ENCODE assay signal across 13 cellular contexts in the genomic region with DNA sequence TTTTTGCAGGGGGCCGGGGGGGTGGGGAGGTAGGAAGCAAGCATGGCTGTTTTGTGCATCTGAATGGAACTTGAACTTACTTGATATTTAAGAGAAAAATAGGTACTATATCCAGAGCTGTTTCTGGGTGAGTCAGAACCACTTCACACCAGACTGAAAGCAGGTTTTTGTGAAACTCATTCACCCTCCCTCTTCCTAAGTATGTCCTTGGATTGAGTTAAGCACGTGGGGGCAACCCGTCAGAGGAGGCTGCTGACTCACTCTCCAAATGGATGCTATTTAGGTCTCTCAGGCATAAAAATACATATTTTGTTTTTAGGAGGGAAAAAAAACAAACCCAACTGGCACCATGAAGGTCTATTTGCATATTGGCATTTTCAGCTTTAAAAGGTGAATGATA.
A peak's percentile ranks its signal among the peaks of the same experiment; 100 is the strongest.
DNase-seq lines count a peak whose midpoint lies in the region; ATAC-seq and TF ChIP-seq lines count a peak whose summit lies in the region.
"Had no signal": no experiment of that assay in that cellular context is flagged by ENCODE, and none has a peak within 500 bp of the region (broad histone marks: within the 10 kb centered on the region; RNA-seq: fewer than 3 reads in every experiment).

No MANE protein-coding gene starts in this region.

- peak; percentile 15 for DNase-seq in GM03348 (ENCODE audit: low spot score)
- DNase-seq in RWPE2 (ENCODE audit: low spot score) = no peak
- DNase-seq in fibroblast of mammary gland (ENCODE audit: low read depth) = peak; percentile 88
- DNase-seq in trophoblast cell = peak in 1 of 2 donors; percentile 19
- DNase-seq in NCI-H128 (lab: John Stamatoyannopoulos, UW; ENCODE audit: unreplicated experiment) = no peak
- DNase-seq in activated naive CD8-positive, alpha-beta T cell treated with anti-CD3 and anti-CD28 coated beads for 36 hours = no peak
- DNase-seq: BE2C; naive thymus-derived CD8-positive, alpha-beta T cell; NCI-H2171; small intestine had no signal

- H2AK5ac ChIP-seq in trophoblast cell (ENCODE audit: low read length) = no peak overlapping the region

- no peaks in the 10 kb centered on the region for H3K9me3 Mint-ChIP-seq in activated naive CD8-positive, alpha-beta T cell treated with anti-CD3 and anti-CD28 coated beads for 36 hours

- H3K27ac Mint-ChIP-seq in activated naive CD8-positive, alpha-beta T cell treated with anti-CD3 and anti-CD28 coated beads for 36 hours = no peak overlapping the region
- H3K27ac Mint-ChIP-seq: naive thymus-derived CD8-positive, alpha-beta T cell had no signal

- H4K8ac ChIP-seq in trophoblast cell (ENCODE audit: low read depth, low read length) = no peak overlapping the region

- TF ChIP-seq CTCF in RWPE2 (IDR thresholded peaks at IDR 0.05; ENCODE audit: poor library complexity, severe bottlenecking) (no peak), fibroblast of mammary gland (conservative IDR thresholded peaks at IDR 0.05; ENCODE audit: control insufficient read depth, insufficient read depth, low read depth, low read length) (no peak)

- peaks cover 3% of the 10 kb centered on the region for H3K27me3 ChIP-seq in RWPE2 (ENCODE audit: insufficient read depth, poor library complexity, severe bottlenecking)
- H3K27me3 ChIP-seq in trophoblast cell (ENCODE audit: insufficient read depth, low read length) = no peaks in the 10 kb centered on the region
- H3K27me3 ChIP-seq: BE2C had no signal

- TF ChIP-seq POLR2A in GM18505 (IDR thresholded peaks at IDR 0.05; ENCODE audit: borderline replicate concordance, extremely low read depth, insufficient read depth, insufficient read length) = no peak

- no CpG with 5 or more reads among the region's 3 CpGs for WGBS in trophoblast cell (ENCODE audit: extremely low coverage, insufficient coverage, insufficient read length)

- peaks cover 12% of the 10 kb centered on the region for H3K79me1 ChIP-seq in trophoblast cell (ENCODE audit: low read length)

- H2BK120ac ChIP-seq in trophoblast cell (ENCODE audit: insufficient read depth, low read length, poor library complexity) = no peak overlapping the region

- H3K4me3 ChIP-seq in RWPE2 (ENCODE audit: severe bottlenecking) (no peak overlapping the region), fibroblast of mammary gland (ENCODE audit: control insufficient read depth, low read depth, low read length) (no peak overlapping the region), trophoblast cell (ENCODE audit: low read depth, low read length) (no peak overlapping the region)

- no peak overlapping the region for H3K9ac ChIP-seq in trophoblast cell (ENCODE audit: low read length)
- H3K9ac ChIP-seq: KMS-11 had no signal

- H3K9me3 ChIP-seq in RWPE2 (ENCODE audit: severe bottlenecking) (no peaks in the 10 kb centered on the region), trophoblast cell (ENCODE audit: insufficient read depth, low read depth, low read length) (no peaks in the 10 kb centered on the region)
- H3K9me3 ChIP-seq: BE2C had no signal

- H2BK12ac ChIP-seq in trophoblast cell (ENCODE audit: low read length) = no peak overlapping the region

- no peak overlapping the region for H4K91ac ChIP-seq in trophoblast cell (ENCODE audit: low read depth, low read length)

- H3K27ac ChIP-seq in RWPE2 (ENCODE audit: poor library complexity, severe bottlenecking) (no peak overlapping the region), trophoblast cell (ENCODE audit: low read depth, low read length) (peak overlapping the region; percentile 89)
- H3K27ac ChIP-seq: KMS-11 had no signal

- no peak overlapping the region for H3K14ac ChIP-seq in trophoblast cell (ENCODE audit: low read length)

- no peaks in the 10 kb centered on the region for H3K4me1 Mint-ChIP-seq in activated naive CD8-positive, alpha-beta T cell treated with anti-CD3 and anti-CD28 coated beads for 36 hours
- H3K4me1 Mint-ChIP-seq: naive thymus-derived CD8-positive, alpha-beta T cell had no signal

- no peak overlapping the region for H3K4ac ChIP-seq in trophoblast cell (ENCODE audit: low read depth, low read length)

- H3K36me3 Mint-ChIP-seq in activated naive CD8-positive, alpha-beta T cell treated with anti-CD3 and anti-CD28 coated beads for 36 hours = no peaks in the 10 kb centered on the region
- H3K36me3 Mint-ChIP-seq: naive thymus-derived CD8-positive, alpha-beta T cell had no signal

- no peak overlapping the region for H2AFZ ChIP-seq in trophoblast cell (ENCODE audit: insufficient read depth, low read length, poor library complexity)

- no peak overlapping the region for H3K23ac ChIP-seq in trophoblast cell (ENCODE audit: low read length)

- H3K79me2 ChIP-seq in trophoblast cell (ENCODE audit: control insufficient read depth, insufficient read depth, low read length, poor library complexity) = peaks cover 1% of the 10 kb centered on the region

- no peak overlapping the region for H3K4me2 ChIP-seq in trophoblast cell (ENCODE audit: low read length)
- H3K4me2 ChIP-seq: KMS-11 had no signal

- no peak overlapping the region for H3K4me3 Mint-ChIP-seq in activated naive CD8-positive, alpha-beta T cell treated with anti-CD3 and anti-CD28 coated beads for 36 hours
- H3K4me3 Mint-ChIP-seq: naive thymus-derived CD8-positive, alpha-beta T cell had no signal

- H2BK5ac ChIP-seq in trophoblast cell (ENCODE audit: low read depth, low read length, poor library complexity) = no peak overlapping the region

- H3K4me1 ChIP-seq in RWPE2 (ENCODE audit: insufficient read depth, poor library complexity, severe bottlenecking) (no peaks in the 10 kb centered on the region), trophoblast cell (ENCODE audit: control insufficient read depth in 1 of 2, insufficient read depth in 2 of 2, low read length in 2 of 2) (peaks cover 13 to 17% of the 10 kb centered on the region in 2 experiments)
- H3K4me1 ChIP-seq: BE2C had no signal

- ATAC-seq in RWPE2 (ENCODE audit: low read depth) (peak; percentile 94), GM18909 (IDR thresholded peaks at IDR 0.05; ENCODE audit: poor library complexity, unreplicated experiment) (no peak), GM18505 (IDR thresholded peaks at IDR 0.05; ENCODE audit: unreplicated experiment) (no peak)
- ATAC-seq: naive thymus-derived CD8-positive, alpha-beta T cell had no signal

- no peak overlapping the region for H4K12ac ChIP-seq in trophoblast cell (ENCODE audit: low read depth, low read length)

- no peak overlapping the region for H3K18ac ChIP-seq in trophoblast cell (ENCODE audit: low read length)

- peaks cover 6% of the 10 kb centered on the region for H3K27me3 Mint-ChIP-seq in activated naive CD8-positive, alpha-beta T cell treated with anti-CD3 and anti-CD28 coated beads for 36 hours

- H3K36me3 ChIP-seq in RWPE2 (ENCODE audit: low read depth) = no peaks in the 10 kb centered on the region
- H3K36me3 ChIP-seq in trophoblast cell (ENCODE audit: control insufficient read depth in 1 of 2, insufficient read depth in 2 of 2, low read length in 2 of 2) = no peaks in the 10 kb centered on the region
- H3K36me3 ChIP-seq: BE2C had no signal

Comparison
In these comparisons a context has a peak if more than half of its experiments do, and no peak if none do; other contexts are left out.
1. DNase-seq: peak in GM03348 (single experiment) and fibroblast of mammary gland (single experiment); none in RWPE2 (single experiment), NCI-H128 (single experiment) and activated naive CD8-positive, alpha-beta T cell treated with anti-CD3 and anti-CD28 coated beads for 36 hours (single experiment).